ENCODE assay signal across 8 cellular contexts in genomic region chr12:124454352-124454725, GRCh38.
A peak's percentile ranks its signal among the peaks of the same experiment; 100 is the strongest.
DNase-seq lines count a peak whose midpoint lies in the region; ATAC-seq, FAIRE-seq and TF ChIP-seq lines count a peak whose summit lies in the region.

No MANE protein-coding gene starts in this region.

- no peak overlapping the region for H3T11ph ChIP-seq in H9 (ENCODE audit: low read length)

- DNase-seq in H9 (no peak), WTC11 (ENCODE audit: low spot score) (no peak), left ventricle myocardium inferior (no peak), small intestine (no peak), NCI-H82 (lab: John Stamatoyannopoulos, UW) (no peak), medulla oblongata (ENCODE audit: extremely low spot score) (no peak), head of caudate nucleus (no peak)
- DNase-seq in stimulated activated naive CD8-positive, alpha-beta T cell treated with anti-CD3 and anti-CD28 coated beads, Interleukin-15, Interleukin-2, amounts not matched to agents 100 U/mL and 50 U/mL, for 24 hours, result no peak

- H3K36me3 Mint-ChIP-seq in H9 (ENCODE audit: insufficient read depth in 1 of 3, low read depth in 3 of 3) (peaks cover 5 to 35% (median 27%) of the 10 kb centered on the region in 3 experiments; a peak in 6 of 7 replicates), WTC11 (peaks cover 11% of the 10 kb centered on the region; the same call in 1 of the 2 replicates)

- no peak overlapping the region for H3K4me2 ChIP-seq in H9 (ENCODE audit: insufficient read depth, insufficient read length, low read length)

- H2BK12ac ChIP-seq in H9 (ENCODE audit: insufficient read length, low read depth, low read length), result no peak overlapping the region

- H4K20me1 ChIP-seq in H9 (ENCODE audit: control insufficient read depth, insufficient read depth, insufficient read length), result peaks cover 2% of the 10 kb centered on the region

- H2BK120ac ChIP-seq in H9 (ENCODE audit: low read depth, low read length, poor library complexity, severe bottlenecking), result no peak overlapping the region

- H3K56ac ChIP-seq in H9 (ENCODE audit: insufficient read length, low read depth, low read length), result no peak overlapping the region

- POLR2A ChIA-PET in WTC11 (lab: Charles Lee), result no interaction called here

- H2BK20ac ChIP-seq in H9 (ENCODE audit: low read depth, low read length, poor library complexity, severe bottlenecking), result no peak overlapping the region

- H3K27me3 ChIP-seq in H9 (ENCODE audit: insufficient read depth, low read length), result no peaks in the 10 kb centered on the region
- H3K27me3 ChIP-seq in left ventricle myocardium inferior (ENCODE audit: low read depth), result no peaks in the 10 kb centered on the region
- H3K27me3 ChIP-seq in small intestine (ENCODE audit: control insufficient read depth in 2 of 2, insufficient read depth in 2 of 2, low read length in 2 of 2), result no peaks in the 10 kb centered on the region

- no peak overlapping the region for H3K4ac ChIP-seq in H9 (ENCODE audit: low read depth, low read length)

- H4K8ac ChIP-seq in H9 (replicated peaks; ENCODE audit: insufficient read length, low read depth, low read length), result no peak overlapping the region

- H3K4me3 Mint-ChIP-seq in H9 (no peak overlapping the region), WTC11 (no peak overlapping the region)

- H2AK5ac ChIP-seq in H9 (ENCODE audit: insufficient read length, low read length), result no peak overlapping the region

- H3K9ac ChIP-seq in H9 (ENCODE audit: extremely low read depth, insufficient read length, low read length), result no peak overlapping the region

- H2BK5ac ChIP-seq in H9 (ENCODE audit: insufficient read length, low read length), result no peak overlapping the region

- H3K18ac ChIP-seq in H9 (ENCODE audit: insufficient read length, low read depth, low read length), result no peak overlapping the region

- H3K4me1 ChIP-seq in H9 (ENCODE audit: insufficient read depth, low read length) (no peaks in the 10 kb centered on the region), left ventricle myocardium inferior (peaks cover 79% of the 10 kb centered on the region), small intestine (ENCODE audit: control insufficient read depth in 2 of 2, insufficient read depth in 1 of 2, low read depth in 1 of 2, low read length in 1 of 2) (peaks cover 0 to 5% of the 10 kb centered on the region in 2 donors)

- H4K5ac ChIP-seq in H9 (ENCODE audit: insufficient read length, low read depth, low read length), result no peak overlapping the region

- CTCF ChIA-PET in WTC11 (lab: Charles Lee), result no interaction called here

- H3K23me2 ChIP-seq in H9 (ENCODE audit: insufficient read length, low read depth, low read length, poor library complexity, severe bottlenecking), result no peaks in the 10 kb centered on the region

- H2BK15ac ChIP-seq in H9 (ENCODE audit: low read depth, low read length), result no peak overlapping the region

- no peak overlapping the region for H3K27ac ChIP-seq in H9 (ENCODE audit: insufficient read length, low read depth, low read length)
- peak overlapping the region; percentile 93 for H3K27ac ChIP-seq in left ventricle myocardium inferior (replicated peaks)
- H3K27ac ChIP-seq in small intestine (ENCODE audit: low read depth in 1 of 2, low read length in 1 of 2), result peak overlapping the region; percentile 13 to 72

- H3K9me3 ChIP-seq in H9 (ENCODE audit: control insufficient read depth, low read depth, low read length) (no peaks in the 10 kb centered on the region), left ventricle myocardium inferior (replicated peaks) (no peaks in the 10 kb centered on the region), small intestine (ENCODE audit: control insufficient read depth, low read depth) (no peaks in the 10 kb centered on the region)

- no peak overlapping the region for H4K91ac ChIP-seq in H9 (ENCODE audit: insufficient read length, low read depth, low read length)

- no peak overlapping the region for H3K23ac ChIP-seq in H9 (ENCODE audit: insufficient read length, low read depth, low read length)

- no peak for TF ChIP-seq CTCF in H9 (conservative IDR thresholded peaks at IDR 0.05)
- TF ChIP-seq CTCF in WTC11 (IDR thresholded peaks at IDR 0.05), result no peak
- no peak for TF ChIP-seq CTCF in left ventricle myocardium inferior (IDR thresholded peaks at IDR 0.05; ENCODE audit: borderline replicate concordance)

- H3K4me3 ChIP-seq in left ventricle myocardium inferior (peak overlapping the region; percentile 43), small intestine (ENCODE audit: low read depth in 1 of 2, low read length in 2 of 2) (no peak overlapping the region)

- H3K9me3 Mint-ChIP-seq in H9, result no peaks in the 10 kb centered on the region
- no peaks in the 10 kb centered on the region for H3K9me3 Mint-ChIP-seq in WTC11

- no peak for FAIRE-seq in small intestine (lab: Jason Lieb, UNC)

- no peak overlapping the region for H3K14ac ChIP-seq in H9 (ENCODE audit: insufficient read depth, low read length)

- peak overlapping the region in 2 of 3 experiments; percentile 76 to 91; a peak in 5 of 7 replicates for H3K27ac Mint-ChIP-seq in H9
- H3K27ac Mint-ChIP-seq in WTC11, result peak overlapping the region; percentile 81; the same call in 1 of the 2 replicates

- H3K36me3 ChIP-seq in left ventricle myocardium inferior (peaks cover 23% of the 10 kb centered on the region), small intestine (ENCODE audit: control insufficient read depth in 2 of 2, insufficient read depth in 2 of 2, low read length in 2 of 2) (peaks cover 0 to under 1% of the 10 kb centered on the region in 2 donors)

- H3K79me2 ChIP-seq in H9 (ENCODE audit: insufficient read depth, low read length), result no peaks in the 10 kb centered on the region

- H3K4me1 Mint-ChIP-seq in H9 (peaks cover 9 to 31% of the 10 kb centered on the region in 2 experiments), WTC11 (peaks cover 13% of the 10 kb centered on the region)

- intact Hi-C loops in left ventricle myocardium inferior (cut with micrococcal nuclease), result no loop called here
- intact Hi-C loops in head of caudate nucleus (cut with DNase I), result no loop called here

- no peak overlapping the region for H2AFZ ChIP-seq in H9 (ENCODE audit: low read length)

- ATAC-seq in WTC11, result no peak
- no peak for ATAC-seq in stimulated activated naive CD8-positive, alpha-beta T cell treated with anti-CD3 and anti-CD28 coated beads, Interleukin-15, Interleukin-2, amounts not matched to agents 100 U/mL and 50 U/mL, for 24 hours

- H3K27me3 Mint-ChIP-seq in H9 (ENCODE audit: low read depth) (no peaks in the 10 kb centered on the region), WTC11 (ENCODE audit: low read depth) (no peaks in the 10 kb centered on the region)

- H3K79me1 ChIP-seq in H9 (ENCODE audit: insufficient read depth, low read depth, low read length, poor library complexity, severe bottlenecking), result no peaks in the 10 kb centered on the region

- WGBS in H9 (ENCODE audit: extremely low coverage, insufficient read length, low lambda C conversion rate), result no CpG with 5 or more reads among the region's 11 CpGs
- 72 to 92% (median 79%) methylated on average over 11 of the region's 11 CpGs for WGBS in small intestine, 3 donors

TF ChIP-seq in WTC11, 78 proteins besides CTCF, POLR2A, EP300 and RAD21 (continues in another document):
- no peak for TF ChIP-seq ZNF532 (CRISPR knock-in tag; IDR thresholded peaks at IDR 0.05; ENCODE audit: borderline replicate concordance)
